Comparison of ENCODE assay signal across 19 cellular contexts in genomic region chr4:5471691-5472090, GRCh38.
DNase-seq lines count a peak whose midpoint lies in the region; ATAC-seq and TF ChIP-seq lines count a peak whose summit lies in the region.
"Had no signal": no experiment of that assay in that cellular context is flagged by ENCODE, and none has a peak within 500 bp of the region (broad histone marks: within the 10 kb centered on the region; RNA-seq: fewer than 3 reads in every experiment).

No MANE protein-coding gene starts in this region.

- no peak for TF ChIP-seq CTCF in NB4 (IDR thresholded peaks at IDR 0.05; ENCODE audit: low read depth, low read length)
- TF ChIP-seq CTCF in hepatocyte (IDR thresholded peaks at IDR 0.05; ENCODE audit: poor library complexity): no peak

- H3K9ac ChIP-seq in BLaER1: no peak overlapping the region
- no peak overlapping the region for H3K9ac ChIP-seq in BLaER1 treated with 17β-estradiol and CSF1 and Interleukin-3, amounts not matched to agents 10 nM and 100 nM

- H2AFZ ChIP-seq in hepatocyte: no peak overlapping the region
- H2AFZ ChIP-seq: GM23338 had no signal

- H3K4me3 ChIP-seq in BLaER1 (no peak overlapping the region), NB4 (ENCODE audit: low read depth, low read length) (no peak overlapping the region), hepatocyte (no peak overlapping the region)
- no peak overlapping the region for H3K4me3 ChIP-seq in BLaER1 treated with 17β-estradiol and CSF1 and Interleukin-3, amounts not matched to agents 10 nM and 100 nM
- H3K4me3 ChIP-seq: GM12878, GM23338, K562 had no signal

- 91% methylated on average over 7 of the region's 7 CpGs for WGBS in hepatocyte (ENCODE audit: low lambda C conversion rate, missing lambda C conversion rate)

- TF ChIP-seq POLR2A in NB4 (IDR thresholded peaks at IDR 0.05; ENCODE audit: extremely low read depth, insufficient read length): no peak

- no peak for ATAC-seq in GM19035 (IDR thresholded peaks at IDR 0.05; ENCODE audit: unreplicated experiment)
- ATAC-seq in GM18861 (IDR thresholded peaks at IDR 0.05; ENCODE audit: unreplicated experiment): no peak
- ATAC-seq: CD8-positive, alpha-beta T cell; GM12878; GM23338; HCT116; K562 had no signal

- H3K9me3 ChIP-seq in BLaER1: no peaks in the 10 kb centered on the region
- no peaks in the 10 kb centered on the region for H3K9me3 ChIP-seq in BLaER1 treated with 17β-estradiol and CSF1 and Interleukin-3, amounts not matched to agents 10 nM and 100 nM (replicated peaks in 1 of 11)
- no peaks in the 10 kb centered on the region for H3K9me3 ChIP-seq in hepatocyte (ENCODE audit: low read depth)

- no peaks in the 10 kb centered on the region for H3K9me2 ChIP-seq in hepatocyte (replicated peaks; ENCODE audit: insufficient read depth)

- peak; percentile 74 for DNase-seq in NB4 (ENCODE audit: low read depth)
- DNase-seq in SKM-1 treated with dmso at 0.1 percent for 144 hours (lab: John Stamatoyannopoulos, UW; ENCODE audit: unreplicated experiment): peak; percentile 94
- DNase-seq in hepatocyte (ENCODE audit: low spot score): no peak
- no peak for DNase-seq in AML-193 (lab: John Stamatoyannopoulos, UW)
- DNase-seq: ACHN, Calu3, DMS79 treated with DMSO at 0.1 percent for 48 hours, H7, HFFc6, IMR-90 had no signal

- H3K27ac ChIP-seq in BLaER1 (no peak overlapping the region), hepatocyte (no peak overlapping the region)
- no peak overlapping the region for H3K27ac ChIP-seq in BLaER1 treated with 17β-estradiol and CSF1 and Interleukin-3, amounts not matched to agents 10 nM and 100 nM

- H3K36me3 ChIP-seq in BLaER1: peaks cover 22% of the 10 kb centered on the region; the same call in 1 of the 2 replicates
- peaks cover 0 to 18% (median 0%) of the 10 kb centered on the region in 11 experiments; a peak in 5 of 22 replicates for H3K36me3 ChIP-seq in BLaER1 treated with 17β-estradiol and CSF1 and Interleukin-3, amounts not matched to agents 10 nM and 100 nM
- H3K36me3 ChIP-seq in hepatocyte (replicated peaks; ENCODE audit: insufficient read depth, low read depth): no peaks in the 10 kb centered on the region

- H3K4me1 ChIP-seq in BLaER1: peaks cover 15% of the 10 kb centered on the region
- H3K4me1 ChIP-seq in BLaER1 treated with 17β-estradiol and CSF1 and Interleukin-3, amounts not matched to agents 10 nM and 100 nM: peaks cover 0 to 16% (median 12%) of the 10 kb centered on the region in 10 experiments; a peak in 13 of 20 replicates
- no peaks in the 10 kb centered on the region for H3K4me1 ChIP-seq in hepatocyte (ENCODE audit: insufficient read depth)

- no peaks in the 10 kb centered on the region for H3K79me2 ChIP-seq in hepatocyte

- H4K20me1 ChIP-seq in BLaER1 (no peaks in the 10 kb centered on the region), hepatocyte (ENCODE audit: insufficient read depth, poor library complexity, severe bottlenecking) (no peaks in the 10 kb centered on the region)
- peaks cover 0 to 6% (median 0%) of the 10 kb centered on the region in 11 experiments; a peak in 3 of 22 replicates for H4K20me1 ChIP-seq in BLaER1 treated with 17β-estradiol and CSF1 and Interleukin-3, amounts not matched to agents 10 nM and 100 nM

- no peaks in the 10 kb centered on the region for H3K27me3 ChIP-seq in BLaER1
- H3K27me3 ChIP-seq in BLaER1 treated with 17β-estradiol and CSF1 and Interleukin-3, amounts not matched to agents 10 nM and 100 nM: no peaks in the 10 kb centered on the region
- H3K27me3 ChIP-seq in hepatocyte: no peaks in the 10 kb centered on the region

- H3K4me2 ChIP-seq in BLaER1: peak overlapping the region; percentile 26; the same call in 1 of the 2 replicates
- H3K4me2 ChIP-seq in BLaER1 treated with 17β-estradiol and CSF1 and Interleukin-3, amounts not matched to agents 10 nM and 100 nM: peak overlapping the region in 8 of 11 experiments; percentile 20 to 44 (median 28); a peak in 10 of 22 replicates
- no peak overlapping the region for H3K4me2 ChIP-seq in hepatocyte
- H3K4me2 ChIP-seq: GM23338 had no signal

Comparison
In these comparisons a context has a peak if more than half of its experiments do, and no peak if none do; other contexts are left out.
1. DNase-seq: peak in NB4 (single experiment) and SKM-1 treated with dmso at 0.1 percent for 144 hours (single experiment); none in hepatocyte (single experiment) and AML-193 (0 of 2).